Comparison of ENCODE assay signal across 11 cellular contexts in the genomic region with DNA sequence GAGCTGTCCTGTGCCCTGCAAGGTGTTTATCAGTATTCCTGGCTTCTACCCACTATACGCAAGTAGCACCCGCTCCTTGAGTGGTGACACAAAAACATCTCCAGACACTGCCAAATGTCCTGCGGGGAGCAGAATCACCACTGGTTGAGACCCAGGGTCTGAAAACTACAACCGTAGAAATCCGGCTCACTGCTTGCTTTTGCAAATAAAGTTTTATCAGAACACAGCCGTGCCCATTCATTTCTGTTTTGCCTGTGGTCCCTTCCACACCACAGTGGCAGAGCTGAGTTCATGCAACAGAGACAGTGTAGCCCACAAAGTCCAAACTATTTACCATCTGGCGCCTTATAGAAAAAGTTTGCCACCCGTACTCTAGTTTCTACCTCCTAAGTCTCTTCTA.
"Had no signal": no experiment of that assay in that cellular context is flagged by ENCODE, and none has a peak within 500 bp of the region (broad histone marks: within the 10 kb centered on the region; RNA-seq: fewer than 3 reads in every experiment).

No MANE protein-coding gene starts in this region.

- FAIRE-seq: H1, H54 had no signal

- H3K9me3 Mint-ChIP-seq: GM23338, H9 had no signal

- H3K27ac Mint-ChIP-seq: GM23338, H9, HFFc6 had no signal

- H3K9ac ChIP-seq: GM23248 had no signal

- H2AFZ ChIP-seq: GM23248, GM23338 had no signal

- H3K9me3 ChIP-seq: HAP-1 had no signal

- ATAC-seq: GM23338, HCT116 had no signal

- H3K27ac ChIP-seq: GM23248 had no signal

- H3K4me2 ChIP-seq: GM23338 had no signal

- H3K4me3 ChIP-seq: GM23248, GM23338, HAP-1 had no signal

- H3K4me1 ChIP-seq: HAP-1 had no signal

- H3K4me3 Mint-ChIP-seq: GM23338, H9, HFFc6 had no signal

- DNase-seq: GM23248, GOT3, H7, H9, HCEC 1CT, HFFc6 had no signal

- H3K36me3 ChIP-seq: HAP-1 had no signal
